14 cellular contexts compared by ENCODE assay signal in genomic region chr1:25871086-25871703, GRCh38. TPM values are rescaled to one million over a fixed set of nuclear protein-coding genes. Genes with fewer than 3 reads are reported as not detected.
DNase-seq lines count a peak whose midpoint lies in the region; ATAC-seq and TF ChIP-seq lines count a peak whose summit lies in the region.
"Had no signal": no experiment of that assay in that cellular context is flagged by ENCODE, and none has a peak within 500 bp of the region (broad histone marks: within the 10 kb centered on the region; RNA-seq: fewer than 3 reads in every experiment).

No MANE protein-coding gene starts in this region.

- intact Hi-C loops in breast epithelium (cut with DNase I; ENCODE audit: low total_unique reads) (no loop called here), mucosa of descending colon (cut with DNase I, micrococcal nuclease) (no loop called here)

- H3K27me3 ChIP-seq in breast epithelium, result no peaks in the 10 kb centered on the region

- DNase-seq in NCI-H82 (lab: John Stamatoyannopoulos, UW) (peak; percentile 36), NCI-H82 treated with DMSO at 0.1 percent for 48 hours (lab: John Stamatoyannopoulos, UW; ENCODE audit: unreplicated experiment) (no peak), breast epithelium (ENCODE audit: low spot score in 2 of 2) (no peak), mucosa of descending colon (peak in 2 of 3 donors; percentile 26 to 43), GDM1 (lab: John Stamatoyannopoulos, UW) (no peak)
- DNase-seq in effector CD8-positive, alpha-beta T cell (lab: John Stamatoyannopoulos, UW), result no peak
- DNase-seq: activated effector memory CD4-positive, alpha-beta T cell treated with anti-CD3 and anti-CD28 coated beads, Interleukin-2, amount 50 U/mL, for 16 hours; effector memory CD8-positive, alpha-beta T cell; islet precursor cell; right cardiac atrium; stimulated activated naive CD8-positive, alpha-beta T cell treated with anti-CD3 and anti-CD28 coated beads, Interleukin-15, amount 100 ng/mL, for 72 hours; T-helper 9 cell had no signal

- peaks cover 2 to 13% of the 10 kb centered on the region in 2 donors for H3K4me1 ChIP-seq in breast epithelium
- H3K4me1 ChIP-seq in mucosa of descending colon (ENCODE audit: low read depth), result peaks cover 47% of the 10 kb centered on the region

- H3K36me3 ChIP-seq in breast epithelium, result no peaks in the 10 kb centered on the region
- H3K36me3 ChIP-seq in mucosa of descending colon (ENCODE audit: low read depth), result no peaks in the 10 kb centered on the region

- no peak overlapping the region for H3K4me3 ChIP-seq in breast epithelium
- H3K4me3 ChIP-seq in mucosa of descending colon, result no peak overlapping the region

- ATAC-seq in mucosa of descending colon (peak; percentile 44), GM21825 (IDR thresholded peaks at IDR 0.05; ENCODE audit: unreplicated experiment) (no peak), HG03097 (IDR thresholded peaks at IDR 0.05; ENCODE audit: low FRiP score, unreplicated experiment) (no peak)
- ATAC-seq: effector memory CD8-positive, alpha-beta T cell; right cardiac atrium; stimulated activated naive CD8-positive, alpha-beta T cell treated with anti-CD3 and anti-CD28 coated beads, Interleukin-15, amount 100 ng/mL, for 72 hours had no signal

- H3K27ac ChIP-seq in breast epithelium, result peak overlapping the region; percentile 37 to 54

- TF ChIP-seq CTCF in breast epithelium (IDR thresholded peaks at IDR 0.05) (no peak), mucosa of descending colon (IDR thresholded peaks at IDR 0.05) (no peak)

- no peak for TF ChIP-seq POLR2A in breast epithelium (IDR thresholded peaks at IDR 0.05)

- H3K9me3 ChIP-seq in breast epithelium, result no peaks in the 10 kb centered on the region
- no peaks in the 10 kb centered on the region for H3K9me3 ChIP-seq in mucosa of descending colon

RNA-seq across cellular contexts. Expression of gene PAQR7, which starts 4.3 kb away (rescaled TPM):
- total RNA-seq in breast epithelium (1 to 10 TPM; 4.2 to 8.2 (median 7.2) TPM), mucosa of descending colon (1 to 10 TPM; 2.5 to 7.7 (median 2.7) TPM)

RNA-seq across cellular contexts. Expression of gene AUNIP, which starts 11.9 kb away (rescaled TPM):
- total RNA-seq in breast epithelium (under 1 TPM in 2 of 3 donors, not detected in 1; 0.33 to 0.88 TPM), mucosa of descending colon (1 to 10 TPM in 1 of 3 donors, under 1 TPM in 2; 0.28 to 1.5 (median 0.35) TPM)

RNA-seq across cellular contexts. Expression of gene STMN1, which starts 35.0 kb away (rescaled TPM):
- total RNA-seq in breast epithelium, result 10 to 100 TPM; 23.9 to 33.8 (median 28.4) TPM
- total RNA-seq in mucosa of descending colon, result 100 to 1,000 TPM in 1 of 3 donors, 10 to 100 TPM in 2; 32.6 to 103 (median 52.6) TPM

RNA-seq across cellular contexts. Expression of gene MTFR1L, which starts 51.4 kb away (rescaled TPM):
- total RNA-seq in breast epithelium, result 10 to 100 TPM; 71.6 to 79.2 (median 75.4) TPM
- total RNA-seq in mucosa of descending colon, result 10 to 100 TPM; 46.2 to 94.3 (median 83.0) TPM

Comparison
In these comparisons a context has a peak if more than half of its experiments do, and no peak if none do; other contexts are left out.
1. DNase-seq: peak in NCI-H82 (single experiment) and mucosa of descending colon (2 of 3); none in NCI-H82 treated with DMSO at 0.1 percent for 48 hours (single experiment), breast epithelium (0 of 2), GDM1 (single experiment) and effector CD8-positive, alpha-beta T cell (single experiment).